Comparison of ENCODE assay signal across 8 cellular contexts in the genomic region with DNA sequence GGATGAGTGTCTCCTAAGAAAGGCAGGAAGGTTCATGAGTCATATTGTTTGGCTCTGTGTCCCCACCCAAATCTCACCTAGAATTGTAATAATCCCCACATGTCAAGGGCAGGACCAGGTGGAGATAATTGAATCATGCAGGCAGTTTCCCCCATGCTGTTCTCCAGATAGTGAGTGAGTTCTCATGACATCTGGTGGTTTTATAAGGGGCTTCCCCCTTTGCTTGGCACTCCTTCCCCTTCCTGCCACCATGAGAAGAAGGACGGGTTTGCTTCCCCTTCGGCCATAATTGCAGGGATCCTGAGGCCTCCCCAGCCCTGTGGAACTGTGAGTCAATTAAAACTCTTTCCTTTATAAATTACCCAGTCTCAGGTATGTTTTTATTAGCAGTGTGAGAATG.
DNase-seq lines count a peak whose midpoint lies in the region; ATAC-seq and TF ChIP-seq lines count a peak whose summit lies in the region.
"Not testable (repeated sequence)": the region's sequence is repeated elsewhere in the genome, so short reads cannot be mapped to it uniquely, and the experiment has no call there.

No MANE protein-coding gene starts in this region.

- peaks cover 53% of the 10 kb centered on the region for H3K36me3 Mint-ChIP-seq in activated T-cell treated with anti-CD3 and anti-CD28 coated beads, Interleukin-2, amount 50 U/mL, for 24 hours (ENCODE audit: low read depth)
- peaks cover 46% of the 10 kb centered on the region for H3K36me3 Mint-ChIP-seq in activated naive CD8-positive, alpha-beta T cell treated with anti-CD3 and anti-CD28 coated beads, Interleukin-2, amount 10 ng/mL, durations not matched to agents 7 days and 5 days
- peaks cover 48% of the 10 kb centered on the region for H3K36me3 Mint-ChIP-seq in stimulated activated naive CD8-positive, alpha-beta T cell treated with anti-CD3 and anti-CD28 coated beads, Interleukin-15, Interleukin-2, amounts not matched to agents 100 ng/mL and 50 ng/mL, for 24 hours (ENCODE audit: low read depth)

- not testable (repeated sequence) for H3K27me3 ChIP-seq in DND-41 (ENCODE audit: insufficient read depth, low read length, poor library complexity)

- H3K79me2 ChIP-seq in DND-41 (ENCODE audit: insufficient read depth, low read length), result not testable (repeated sequence)

- H3K4me3 ChIP-seq in DND-41 (ENCODE audit: low read depth in 1 of 2, low read length in 2 of 2), result not testable (repeated sequence)

- DNase-seq in DND-41 (peak; percentile 19), NCI-H82 (lab: John Stamatoyannopoulos, UW) (peak; percentile 11)
- peak; percentile 20 for DNase-seq in activated CD4-positive, alpha-beta T cell treated with anti-CD3 and anti-CD28 coated beads for 48 hours
- not testable (repeated sequence) for DNase-seq in activated T-cell treated with anti-CD3 and anti-CD28 coated beads, Interleukin-2, amount 50 U/mL, for 24 hours
- peak; percentile 45 for DNase-seq in activated naive CD8-positive, alpha-beta T cell treated with anti-CD3 and anti-CD28 coated beads, Interleukin-2, amount 10 ng/mL, durations not matched to agents 7 days and 5 days
- DNase-seq in stimulated activated CD4-positive, alpha-beta T cell treated with anti-CD3 and anti-CD28 coated beads, Interleukin-15, amount 100 ng/mL, for 24 hours, result peak; percentile 18

- peak overlapping the region; percentile 72 for H3K4me3 Mint-ChIP-seq in activated T-cell treated with anti-CD3 and anti-CD28 coated beads, Interleukin-2, amount 50 U/mL, for 24 hours
- H3K4me3 Mint-ChIP-seq in activated naive CD8-positive, alpha-beta T cell treated with anti-CD3 and anti-CD28 coated beads, Interleukin-2, amount 10 ng/mL, durations not matched to agents 7 days and 5 days, result peak overlapping the region; percentile 95
- H3K4me3 Mint-ChIP-seq in stimulated activated naive CD8-positive, alpha-beta T cell treated with anti-CD3 and anti-CD28 coated beads, Interleukin-15, Interleukin-2, amounts not matched to agents 100 ng/mL and 50 ng/mL, for 24 hours, result peak overlapping the region; percentile 87

- peaks cover 16% of the 10 kb centered on the region for H3K9me3 Mint-ChIP-seq in activated T-cell treated with anti-CD3 and anti-CD28 coated beads, Interleukin-2, amount 50 U/mL, for 24 hours
- not testable (repeated sequence) for H3K9me3 Mint-ChIP-seq in activated naive CD8-positive, alpha-beta T cell treated with anti-CD3 and anti-CD28 coated beads, Interleukin-2, amount 10 ng/mL, durations not matched to agents 7 days and 5 days; stimulated activated naive CD8-positive, alpha-beta T cell treated with anti-CD3 and anti-CD28 coated beads, Interleukin-15, Interleukin-2, amounts not matched to agents 100 ng/mL and 50 ng/mL, for 24 hours

- TF ChIP-seq CTCF in DND-41 (IDR thresholded peaks at IDR 0.05; ENCODE audit: borderline replicate concordance, extremely low read depth, low read length, poor library complexity, severe bottlenecking), result peak; percentile 15

- not testable (repeated sequence) for H3K9ac ChIP-seq in DND-41 (ENCODE audit: low read depth, low read length)

- H3K4me2 ChIP-seq in DND-41 (ENCODE audit: insufficient read depth, low read length), result not testable (repeated sequence)

- H3K27ac Mint-ChIP-seq in activated T-cell treated with anti-CD3 and anti-CD28 coated beads, Interleukin-2, amount 50 U/mL, for 24 hours, result peak overlapping the region; percentile 88
- H3K27ac Mint-ChIP-seq in activated naive CD8-positive, alpha-beta T cell treated with anti-CD3 and anti-CD28 coated beads, Interleukin-2, amount 10 ng/mL, durations not matched to agents 7 days and 5 days, result peak overlapping the region; percentile 90
- peak overlapping the region; percentile 92 for H3K27ac Mint-ChIP-seq in stimulated activated naive CD8-positive, alpha-beta T cell treated with anti-CD3 and anti-CD28 coated beads, Interleukin-15, Interleukin-2, amounts not matched to agents 100 ng/mL and 50 ng/mL, for 24 hours

- peaks cover 17% of the 10 kb centered on the region for H3K4me1 ChIP-seq in DND-41 (ENCODE audit: insufficient read depth, low read length)

- POLR2A ChIA-PET in activated naive CD8-positive, alpha-beta T cell treated with anti-CD3 and anti-CD28 coated beads, Interleukin-2, amount 10 ng/mL, durations not matched to agents 7 days and 5 days (lab: Charles Lee), result interaction anchor here (0.6 to 5.4 kb wide), 11 partner anchors 10 to 132 kb away, joined by 3 to 64 read pairs (median 5); partner anchors contain the start of gene THEMIS

- not testable (repeated sequence) for H4K20me1 ChIP-seq in DND-41 (ENCODE audit: insufficient read depth, low read length)

- not testable (repeated sequence) for H3K27me3 Mint-ChIP-seq in activated T-cell treated with anti-CD3 and anti-CD28 coated beads, Interleukin-2, amount 50 U/mL, for 24 hours; activated naive CD8-positive, alpha-beta T cell treated with anti-CD3 and anti-CD28 coated beads, Interleukin-2, amount 10 ng/mL, durations not matched to agents 7 days and 5 days; stimulated activated naive CD8-positive, alpha-beta T cell treated with anti-CD3 and anti-CD28 coated beads, Interleukin-15, Interleukin-2, amounts not matched to agents 100 ng/mL and 50 ng/mL, for 24 hours

- H3K36me3 ChIP-seq in DND-41 (ENCODE audit: insufficient read depth, low read length), result not testable (repeated sequence)

- not testable (repeated sequence) for H2AFZ ChIP-seq in DND-41 (ENCODE audit: low read depth, low read length)

- H3K9me3 ChIP-seq in DND-41 (ENCODE audit: insufficient read depth, low read length, severe bottlenecking), result not testable (repeated sequence)

- peaks cover 46% of the 10 kb centered on the region for H3K4me1 Mint-ChIP-seq in activated T-cell treated with anti-CD3 and anti-CD28 coated beads, Interleukin-2, amount 50 U/mL, for 24 hours (ENCODE audit: low read depth)
- H3K4me1 Mint-ChIP-seq in activated naive CD8-positive, alpha-beta T cell treated with anti-CD3 and anti-CD28 coated beads, Interleukin-2, amount 10 ng/mL, durations not matched to agents 7 days and 5 days, result peaks cover 62% of the 10 kb centered on the region
- H3K4me1 Mint-ChIP-seq in stimulated activated naive CD8-positive, alpha-beta T cell treated with anti-CD3 and anti-CD28 coated beads, Interleukin-15, Interleukin-2, amounts not matched to agents 100 ng/mL and 50 ng/mL, for 24 hours (ENCODE audit: low read depth), result peaks cover 71% of the 10 kb centered on the region

- H3K27ac ChIP-seq in DND-41 (ENCODE audit: low read length), result not testable (repeated sequence)

- peak; percentile 24; the same call in 1 of the 3 replicates for ATAC-seq in DND-41 (ENCODE audit: insufficient read depth, low read depth)
- peak; percentile 67 for ATAC-seq in activated naive CD8-positive, alpha-beta T cell treated with anti-CD3 and anti-CD28 coated beads, Interleukin-2, amount 10 ng/mL, durations not matched to agents 7 days and 5 days (ENCODE audit: low read depth)
- peak; percentile 44 for ATAC-seq in esophagus mucosa
